ENCODE assay signal across 8 cellular contexts in genomic region chr15:74777769-74778598, GRCh38. TPM values are rescaled to one million over a fixed set of nuclear protein-coding genes. Genes with fewer than 3 reads are reported as not detected.
DNase-seq lines count a peak whose midpoint lies in the region; ATAC-seq and TF ChIP-seq lines count a peak whose summit lies in the region.

No MANE protein-coding gene starts in this region.

- no peak overlapping the region for H3K4me2 ChIP-seq in neuronal stem cell (ENCODE audit: insufficient read depth, low read length, poor library complexity, severe bottlenecking)

- no peak overlapping the region for H3K4ac ChIP-seq in neuronal stem cell (ENCODE audit: low read length)

- H2AFZ ChIP-seq in neuronal stem cell (ENCODE audit: low read length) = peak overlapping the region; percentile 63

- H3K9ac ChIP-seq in neuronal stem cell (ENCODE audit: low read depth, low read length, poor library complexity) = no peak overlapping the region

- peak; percentile 4 for ATAC-seq in GM18505 (IDR thresholded peaks at IDR 0.05; ENCODE audit: unreplicated experiment)
- ATAC-seq in HG03460 (IDR thresholded peaks at IDR 0.05; ENCODE audit: unreplicated experiment) = peak; percentile 5
- ATAC-seq in activated naive CD8-positive, alpha-beta T cell treated with anti-CD3 and anti-CD28 coated beads, Interleukin-2, amount 10 ng/mL, durations not matched to agents 7 days and 5 days (ENCODE audit: low read depth) = no peak

- H3K27ac Mint-ChIP-seq in activated naive CD8-positive, alpha-beta T cell treated with anti-CD3 and anti-CD28 coated beads, Interleukin-2, amount 10 ng/mL, durations not matched to agents 7 days and 5 days = peak overlapping the region; percentile 99
- no peak overlapping the region for H3K27ac Mint-ChIP-seq in osteocyte (ENCODE audit: unreplicated experiment)

- no peak for DNase-seq in activated naive CD8-positive, alpha-beta T cell treated with anti-CD3 and anti-CD28 coated beads, Interleukin-2, amount 10 ng/mL, durations not matched to agents 7 days and 5 days
- DNase-seq in neuronal stem cell (ENCODE audit: low spot score) = no peak
- no peak for DNase-seq in medulla oblongata (ENCODE audit: extremely low spot score)
- no peak for DNase-seq in osteocyte (ENCODE audit: extremely low spot score, unreplicated experiment)
- DNase-seq in GOT3 (lab: John Stamatoyannopoulos, UW) = no peak
- no peak for DNase-seq in NCI-H446 (lab: John Stamatoyannopoulos, UW)

- peak overlapping the region; percentile 78 for H3K4me3 Mint-ChIP-seq in activated naive CD8-positive, alpha-beta T cell treated with anti-CD3 and anti-CD28 coated beads, Interleukin-2, amount 10 ng/mL, durations not matched to agents 7 days and 5 days
- H3K4me3 Mint-ChIP-seq in osteocyte (ENCODE audit: unreplicated experiment) = no peak overlapping the region

- peaks cover 5% of the 10 kb centered on the region for H3K79me1 ChIP-seq in neuronal stem cell (ENCODE audit: low read depth, low read length)

- H2BK5ac ChIP-seq in neuronal stem cell (ENCODE audit: low read length) = no peak overlapping the region

- no peaks in the 10 kb centered on the region for H3K36me3 ChIP-seq in neuronal stem cell (replicated peaks in 1 of 2; ENCODE audit: control insufficient read depth in 2 of 2, insufficient read depth in 2 of 2, low read length in 2 of 2)

- no peak for TF ChIP-seq POLR2A in GM18505 (IDR thresholded peaks at IDR 0.05; ENCODE audit: borderline replicate concordance, extremely low read depth, insufficient read depth, insufficient read length)

- no peak overlapping the region for H3K18ac ChIP-seq in neuronal stem cell (ENCODE audit: low read length)

- H2BK15ac ChIP-seq in neuronal stem cell (ENCODE audit: low read length) = no peak overlapping the region

- no peak for TF ChIP-seq CTCF in osteocyte (IDR thresholded peaks at IDR 0.05)

- no peaks in the 10 kb centered on the region for H3K9me3 Mint-ChIP-seq in activated naive CD8-positive, alpha-beta T cell treated with anti-CD3 and anti-CD28 coated beads, Interleukin-2, amount 10 ng/mL, durations not matched to agents 7 days and 5 days
- H3K9me3 Mint-ChIP-seq in osteocyte (ENCODE audit: unreplicated experiment) = no peaks in the 10 kb centered on the region

- H3K4me1 Mint-ChIP-seq in activated naive CD8-positive, alpha-beta T cell treated with anti-CD3 and anti-CD28 coated beads, Interleukin-2, amount 10 ng/mL, durations not matched to agents 7 days and 5 days = peaks cover 61% of the 10 kb centered on the region
- peaks cover 36% of the 10 kb centered on the region for H3K4me1 Mint-ChIP-seq in osteocyte (ENCODE audit: unreplicated experiment)

- no CpG with 5 or more reads among the region's 6 CpGs for WGBS in neuronal stem cell (ENCODE audit: extremely low coverage in 2 of 2, insufficient read length in 2 of 2, insufficient replicate concordance in 1 of 2), 2 donors

- H3K4me1 ChIP-seq in neuronal stem cell (ENCODE audit: control insufficient read depth in 2 of 2, insufficient read depth in 1 of 2, low read depth in 1 of 2, low read length in 2 of 2) = peaks cover 22 to 36% of the 10 kb centered on the region in 2 donors

- H2BK12ac ChIP-seq in neuronal stem cell (ENCODE audit: low read length) = no peak overlapping the region

- H3K36me3 Mint-ChIP-seq in activated naive CD8-positive, alpha-beta T cell treated with anti-CD3 and anti-CD28 coated beads, Interleukin-2, amount 10 ng/mL, durations not matched to agents 7 days and 5 days = peaks cover 3% of the 10 kb centered on the region
- H3K36me3 Mint-ChIP-seq in osteocyte (ENCODE audit: unreplicated experiment) = no peaks in the 10 kb centered on the region

- no peak overlapping the region for H2BK120ac ChIP-seq in neuronal stem cell (ENCODE audit: low read depth, low read length)

- H3K14ac ChIP-seq in neuronal stem cell (ENCODE audit: low read length) = no peak overlapping the region

- H3K9me3 ChIP-seq in neuronal stem cell (replicated peaks in 1 of 2; ENCODE audit: control insufficient read depth in 2 of 2, insufficient read depth in 1 of 2, low read depth in 1 of 2, low read length in 2 of 2) = no peaks in the 10 kb centered on the region

- H2AK5ac ChIP-seq in neuronal stem cell (ENCODE audit: low read depth, low read length) = no peak overlapping the region

- POLR2A ChIA-PET in activated naive CD8-positive, alpha-beta T cell treated with anti-CD3 and anti-CD28 coated beads, Interleukin-2, amount 10 ng/mL, durations not matched to agents 7 days and 5 days (lab: Charles Lee) = interaction anchor here (0.6 to 21.9 kb wide), 14 partner anchors 15 to 226 kb away, joined by 3 to 709 read pairs (median 4); partner anchors contain the start of genes CLK3, COX5A, FAM219B and SCAMP2

- peaks cover 0 to 14% (median 0%) of the 10 kb centered on the region in 3 experiments for H3K27me3 ChIP-seq in neuronal stem cell (ENCODE audit: control insufficient read depth in 3 of 3, insufficient read depth in 3 of 3, low read depth in 1 of 3, low read length in 3 of 3)

- H3K4me3 ChIP-seq in neuronal stem cell (ENCODE audit: low read length in 2 of 2) = no peak overlapping the region

- H4K91ac ChIP-seq in neuronal stem cell (ENCODE audit: low read depth, low read length, poor library complexity) = no peak overlapping the region

- no peak overlapping the region for H4K8ac ChIP-seq in neuronal stem cell (ENCODE audit: low read depth, low read length)

- no peak overlapping the region for H3K27ac ChIP-seq in neuronal stem cell (replicated peaks; ENCODE audit: low read length)

- H3K23ac ChIP-seq in neuronal stem cell (ENCODE audit: low read depth, low read length, poor library complexity) = no peak overlapping the region

- no peaks in the 10 kb centered on the region for H3K27me3 Mint-ChIP-seq in activated naive CD8-positive, alpha-beta T cell treated with anti-CD3 and anti-CD28 coated beads, Interleukin-2, amount 10 ng/mL, durations not matched to agents 7 days and 5 days
- no peaks in the 10 kb centered on the region for H3K27me3 Mint-ChIP-seq in osteocyte (ENCODE audit: unreplicated experiment)

RNA-seq across cellular contexts. Expression of gene CSK, which starts 3.9 kb away (rescaled TPM):
- total RNA-seq in activated naive CD8-positive, alpha-beta T cell treated with anti-CD3 and anti-CD28 coated beads, Interleukin-2, amount 10 ng/mL, durations not matched to agents 7 days and 5 days = 100 to 1,000 TPM; 269 to 281 TPM
- 40.7 TPM for polyA plus RNA-seq in neuronal stem cell (2013, experiment 1 of 2)
- 40.4 TPM for polyA plus RNA-seq in neuronal stem cell (2013, experiment 2 of 2)
- 56.0 and 57.0 TPM in 2 replicates for total RNA-seq in osteocyte

RNA-seq across cellular contexts. Expression of gene CYP1A2, which starts 29.3 kb away (rescaled TPM):
- not detected for total RNA-seq in activated naive CD8-positive, alpha-beta T cell treated with anti-CD3 and anti-CD28 coated beads, Interleukin-2, amount 10 ng/mL, durations not matched to agents 7 days and 5 days
- not detected for polyA plus RNA-seq in neuronal stem cell (2013, experiment 1 of 2)
- polyA plus RNA-seq in neuronal stem cell (2013, experiment 2 of 2) = not detected
- total RNA-seq in osteocyte = not detected in 2 replicates

RNA-seq across cellular contexts. Expression of gene LMAN1L, which starts 34.7 kb away (rescaled TPM):
- total RNA-seq in activated naive CD8-positive, alpha-beta T cell treated with anti-CD3 and anti-CD28 coated beads, Interleukin-2, amount 10 ng/mL, durations not matched to agents 7 days and 5 days = under 1 TPM; 0.36 to 0.37 TPM
- not detected for polyA plus RNA-seq in neuronal stem cell (2013, experiment 1 of 2)
- polyA plus RNA-seq in neuronal stem cell (2013, experiment 2 of 2) = not detected
- not detected in 2 replicates for total RNA-seq in osteocyte

RNA-seq across cellular contexts. Expression of gene CPLX3, which starts 48.4 kb away (rescaled TPM):
- under 1 TPM; 0.17 to 0.28 TPM for total RNA-seq in activated naive CD8-positive, alpha-beta T cell treated with anti-CD3 and anti-CD28 coated beads, Interleukin-2, amount 10 ng/mL, durations not matched to agents 7 days and 5 days
- polyA plus RNA-seq in neuronal stem cell (2013, experiment 1 of 2) = 0.03 TPM
- polyA plus RNA-seq in neuronal stem cell (2013, experiment 2 of 2) = 0.03 TPM
- total RNA-seq in osteocyte = not detected in 2 replicates

RNA-seq across cellular contexts. Expression of gene CYP1A1, which starts 52.7 kb away (rescaled TPM):
- total RNA-seq in activated naive CD8-positive, alpha-beta T cell treated with anti-CD3 and anti-CD28 coated beads, Interleukin-2, amount 10 ng/mL, durations not matched to agents 7 days and 5 days = 10 to 100 TPM; 12.0 to 12.4 TPM
- polyA plus RNA-seq in neuronal stem cell (2013, experiment 1 of 2) = 0.56 TPM
- polyA plus RNA-seq in neuronal stem cell (2013, experiment 2 of 2) = 0.33 TPM
- total RNA-seq in osteocyte = 0.18 and 0.24 TPM in 2 replicates
